Comparison of ENCODE assay signal across 34 cellular contexts in the genomic region with DNA sequence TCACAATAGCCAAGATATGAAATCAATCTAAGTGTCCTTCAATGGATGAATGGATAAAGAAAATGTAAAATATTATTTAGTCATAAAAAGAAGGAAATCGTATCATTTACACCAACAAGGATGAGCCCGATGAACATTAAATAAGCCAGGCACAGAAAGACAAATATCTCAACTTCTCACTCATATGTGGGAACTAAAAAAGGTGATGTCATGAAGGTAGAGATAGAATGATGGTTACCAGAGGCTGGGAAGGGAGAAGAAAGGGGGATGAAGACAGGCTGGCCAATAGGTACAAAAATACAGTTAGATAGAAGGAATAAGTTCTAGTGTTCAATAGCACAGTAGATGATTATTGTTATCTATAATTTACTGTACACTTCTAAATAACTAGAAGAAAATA.
"Had no signal": no experiment of that assay in that cellular context is flagged by ENCODE, and none has a peak within 500 bp of the region (broad histone marks: within the 10 kb centered on the region; RNA-seq: fewer than 3 reads in every experiment).

No MANE protein-coding gene starts in this region.

- H3K4me3 ChIP-seq: MG63 had no signal

- H3K9me3 ChIP-seq: MG63 had no signal

- DNase-seq: Karpas-422, Kasumi-1, MG63, MM.1S, MV-4-11, NCI-H1048, NCI-H1092, NCI-H1092 treated with DMSO at 0.1 percent for 48 hours, NCI-H1105, NCI-H1105 treated with DMSO at 0.1 percent for 48 hours, NCI-H1417, NCI-H1417 treated with DMSO at 0.1 percent for 48 hours, NCI-H1436, NCI-H1436 treated with DMSO at 0.1 percent for 48 hours, NCI-H146, NCI-H1694, NCI-H1694 treated with DMSO at 0.1 percent for 48 hours, NCI-H187, NCI-H187 treated with DMSO at 0.1 percent for 48 hours, NCI-H1930, NCI-H2029, NCI-H2029 treated with DMSO at 0.1 percent for 48 hours, NCI-H2081, NCI-H2081 treated with DMSO at 0.1 percent for 48 hours, NCI-H2107, NCI-H2171, NCI-H2171 treated with DMSO at 0.1 percent for 48 hours, NCI-H2227 treated with DMSO at 0.1 percent for 48 hours, NCI-H226, NCI-H345, NCI-H446, NCI-H446 treated with DMSO at 0.1 percent for 48 hours, NCI-H510A, NCI-H510A treated with DMSO at 0.1 percent for 48 hours had no signal

- H3K27me3 ChIP-seq: MG63 had no signal

- H3K36me3 ChIP-seq: MG63 had no signal
